In genomic region chr6:35397806-35398418, GRCh38 we compare ENCODE assay signal across 23 cellular contexts. TPM values are rescaled to one million over a fixed set of nuclear protein-coding genes. Genes with fewer than 3 reads are reported as not detected.
DNase-seq lines count a peak whose midpoint lies in the region; ATAC-seq, FAIRE-seq and TF ChIP-seq lines count a peak whose summit lies in the region.
"Had no signal": no experiment of that assay in that cellular context is flagged by ENCODE, and none has a peak within 500 bp of the region (broad histone marks: within the 10 kb centered on the region; RNA-seq: fewer than 3 reads in every experiment).

No MANE protein-coding gene starts in this region.

- CTCF ChIA-PET in CD4-positive, alpha-beta memory T cell (lab: Charles Lee; ENCODE audit: partially characterized antibody) = interaction anchor here (1.0 kb wide), 1 partner anchor 22 kb away, joined by 5 read pairs; no protein-coding TSS in a partner anchor
- CTCF ChIA-PET in GM12878 (lab: Yijun Ruan, JAX) = interaction anchor here (1.5 kb wide), 1 partner anchor 70 kb away, joined by 3 read pairs; the partner anchor contains the start of gene RPL10A

- H2BK20ac ChIP-seq in H9 (ENCODE audit: low read depth, low read length, poor library complexity, severe bottlenecking) = no peak overlapping the region

- intact Hi-C loops in CD4-positive, alpha-beta memory T cell (cut with micrococcal nuclease) = no loop called here
- intact Hi-C loops in GM12878 (cut with micrococcal nuclease; ENCODE audit: unreplicated experiment) (no loop called here), adrenal gland (cut with DNase I) (no loop called here)

- no peaks in the 10 kb centered on the region for H3K23me2 ChIP-seq in H9 (ENCODE audit: insufficient read length, low read depth, low read length, poor library complexity, severe bottlenecking)

- H3K4me2 ChIP-seq in H9 (ENCODE audit: insufficient read depth, insufficient read length, low read length) (peak overlapping the region; percentile 8), GM12878 (ENCODE audit: control insufficient read depth, insufficient read depth) (no peak overlapping the region), mesendoderm (ENCODE audit: low read length) (no peak overlapping the region)

- no peak for TF ChIP-seq EP300 in GM12878 (IDR thresholded peaks at IDR 0.05; ENCODE audit: borderline replicate concordance in 1 of 2, control insufficient read depth in 1 of 2, low read depth in 2 of 2, low read length in 2 of 2)

- H3K9ac ChIP-seq in H9 (ENCODE audit: extremely low read depth, insufficient read length, low read length) (no peak overlapping the region), GM12878 (ENCODE audit: control insufficient read depth, insufficient read depth, low read length) (no peak overlapping the region), mesendoderm (ENCODE audit: low read length) (no peak overlapping the region)

- no peaks in the 10 kb centered on the region for H3K27me3 ChIP-seq in CD4-positive, alpha-beta memory T cell (ENCODE audit: insufficient read depth, low read length)
- H3K27me3 ChIP-seq in H9 (ENCODE audit: insufficient read depth, low read length) = no peaks in the 10 kb centered on the region
- no peaks in the 10 kb centered on the region for H3K27me3 ChIP-seq in GM12878 (replicated peaks in 1 of 2; ENCODE audit: control insufficient read depth in 2 of 2, insufficient read depth in 2 of 2, low read length in 1 of 2)
- H3K27me3 ChIP-seq in mesendoderm (ENCODE audit: insufficient read depth, low read length, poor library complexity) = no peaks in the 10 kb centered on the region
- no peaks in the 10 kb centered on the region for H3K27me3 ChIP-seq in adrenal gland
- H3K27me3 ChIP-seq: sigmoid colon, transverse colon had no signal

- POLR2A ChIA-PET in CD4-positive, alpha-beta memory T cell (lab: Charles Lee; ENCODE audit: partially characterized antibody) = no interaction called here
- POLR2A ChIA-PET in GM12878 (lab: Charles Lee) = no interaction called here

- H3K4me3 ChIP-seq in CD4-positive, alpha-beta memory T cell (ENCODE audit: low read length in 2 of 2) = no peak overlapping the region
- H3K4me3 ChIP-seq in GM12878 (no peak overlapping the region), mesendoderm (ENCODE audit: low read length) (no peak overlapping the region), adrenal gland (no peak overlapping the region)
- H3K4me3 ChIP-seq: lower lobe of right lung, prostate gland, sigmoid colon, transverse colon had no signal

- H3K4ac ChIP-seq in H9 (ENCODE audit: low read depth, low read length) (no peak overlapping the region), mesendoderm (ENCODE audit: low read depth, low read length) (no peak overlapping the region)

- H3K9me3 Mint-ChIP-seq in CD4-positive, alpha-beta memory T cell = peaks cover 0 to 2% (median 0%) of the 10 kb centered on the region in 8 donors
- no peaks in the 10 kb centered on the region for H3K9me3 Mint-ChIP-seq in H9
- H3K9me3 Mint-ChIP-seq: activated CD4-positive, alpha-beta memory T cell treated with anti-CD3 and anti-CD28 coated beads for 36 hours; IgD-negative memory B cell had no signal

- H3K18ac ChIP-seq in H9 (ENCODE audit: insufficient read length, low read depth, low read length) = no peak overlapping the region
- no peak overlapping the region for H3K18ac ChIP-seq in mesendoderm (ENCODE audit: low read length)

- H3K36me3 ChIP-seq in CD4-positive, alpha-beta memory T cell (ENCODE audit: insufficient read depth, low read length) = no peaks in the 10 kb centered on the region
- no peaks in the 10 kb centered on the region; a peak in 1 of 4 replicates for H3K36me3 ChIP-seq in GM12878 (ENCODE audit: control insufficient read depth in 2 of 2, insufficient read depth in 2 of 2, low read length in 1 of 2)
- H3K36me3 ChIP-seq in mesendoderm (ENCODE audit: control insufficient read depth, insufficient read depth, low read length) = no peaks in the 10 kb centered on the region
- no peaks in the 10 kb centered on the region for H3K36me3 ChIP-seq in adrenal gland (replicated peaks in 1 of 2)
- H3K36me3 ChIP-seq: neutrophil, prostate gland, sigmoid colon, transverse colon, WERI-Rb-1 had no signal

- TF ChIP-seq CTCF in H9 (conservative IDR thresholded peaks at IDR 0.05) = no peak
- no peak for TF ChIP-seq CTCF in GM12878 (IDR thresholded peaks at IDR 0.05 in 2 of 3, conservative IDR thresholded peaks at IDR 0.05 in 1 of 3; ENCODE audit: control insufficient read depth in 2 of 3, extremely low read depth in 1 of 3, insufficient read depth in 1 of 3, low read depth in 3 of 3, low read length in 3 of 3)
- no peak for TF ChIP-seq CTCF in adrenal gland (IDR thresholded peaks at IDR 0.05)

- peaks cover 20% of the 10 kb centered on the region for H3K4me1 ChIP-seq in CD4-positive, alpha-beta memory T cell (ENCODE audit: insufficient read depth, low read length)
- peaks cover 11% of the 10 kb centered on the region for H3K4me1 ChIP-seq in H9 (ENCODE audit: insufficient read depth, low read length)
- H3K4me1 ChIP-seq in GM12878 (ENCODE audit: control insufficient read depth, insufficient read depth, low read length) = peaks cover 18% of the 10 kb centered on the region
- no peaks in the 10 kb centered on the region for H3K4me1 ChIP-seq in mesendoderm (ENCODE audit: control insufficient read depth, low read depth, low read length)
- peaks cover 16 to 18% of the 10 kb centered on the region in 2 donors for H3K4me1 ChIP-seq in adrenal gland (replicated peaks in 1 of 2)

- no peak overlapping the region for H4K8ac ChIP-seq in H9 (replicated peaks; ENCODE audit: insufficient read length, low read depth, low read length)
- H4K8ac ChIP-seq in mesendoderm (ENCODE audit: low read depth, low read length) = no peak overlapping the region

- no peak overlapping the region for H4K5ac ChIP-seq in H9 (ENCODE audit: insufficient read length, low read depth, low read length)
- H4K5ac ChIP-seq in mesendoderm (ENCODE audit: low read length) = no peak overlapping the region

- H3K79me1 ChIP-seq in H9 (ENCODE audit: insufficient read depth, low read depth, low read length, poor library complexity, severe bottlenecking) = no peaks in the 10 kb centered on the region
- no peaks in the 10 kb centered on the region for H3K79me1 ChIP-seq in mesendoderm (ENCODE audit: low read length)

- SMC1A ChIA-PET in GM12878 (lab: Charles Lee; ENCODE audit: uncharacterized antibody, unreplicated experiment) = no interaction called here

- no peak overlapping the region for H2BK15ac ChIP-seq in H9 (ENCODE audit: low read depth, low read length)
- no peak overlapping the region for H2BK15ac ChIP-seq in mesendoderm (replicated peaks; ENCODE audit: low read depth)

- H3K27me3 Mint-ChIP-seq in CD4-positive, alpha-beta memory T cell = no peaks in the 10 kb centered on the region
- peaks cover 2% of the 10 kb centered on the region; the same call in 1 of the 2 replicates for H3K27me3 Mint-ChIP-seq in H9 (ENCODE audit: low read depth)
- H3K27me3 Mint-ChIP-seq: activated CD4-positive, alpha-beta memory T cell treated with anti-CD3 and anti-CD28 coated beads for 36 hours; IgD-negative memory B cell had no signal

- H3K4me1 Mint-ChIP-seq in CD4-positive, alpha-beta memory T cell = peaks cover 25 to 60% (median 32%) of the 10 kb centered on the region in 4 donors
- peaks cover 18 to 25% of the 10 kb centered on the region in 2 experiments for H3K4me1 Mint-ChIP-seq in H9

- no peak overlapping the region for H2BK5ac ChIP-seq in H9 (ENCODE audit: insufficient read length, low read length)
- no peak overlapping the region for H2BK5ac ChIP-seq in mesendoderm (ENCODE audit: low read length)

- H3K14ac ChIP-seq in H9 (ENCODE audit: insufficient read depth, low read length) = no peak overlapping the region

- no peaks in the 10 kb centered on the region for H3K9me3 ChIP-seq in CD4-positive, alpha-beta memory T cell (ENCODE audit: control insufficient read depth in 1 of 2, low read length in 2 of 2)
- H3K9me3 ChIP-seq in H9 (ENCODE audit: control insufficient read depth, low read depth, low read length) = no peaks in the 10 kb centered on the region
- H3K9me3 ChIP-seq in GM12878 (replicated peaks; ENCODE audit: control insufficient read depth, insufficient read depth, low read length) = no peaks in the 10 kb centered on the region
- no peaks in the 10 kb centered on the region for H3K9me3 ChIP-seq in adrenal gland (replicated peaks in 1 of 3)
- H3K9me3 ChIP-seq: lower lobe of right lung, neutrophil, prostate gland, sigmoid colon, transverse colon had no signal

- in situ Hi-C loops in GM12878 (cut with MboI) = no loop called here

- peak overlapping the region in 6 of 7 donors; percentile 4 to 87 (median 58) for H3K27ac Mint-ChIP-seq in CD4-positive, alpha-beta memory T cell
- H3K27ac Mint-ChIP-seq in H9 = peak overlapping the region in 1 of 3 experiments; percentile 91; a peak in 3 of 7 replicates
- H3K27ac Mint-ChIP-seq: activated CD4-positive, alpha-beta memory T cell treated with anti-CD3 and anti-CD28 coated beads for 36 hours had no signal

- no peak for DNase-seq in CD4-positive, alpha-beta memory T cell
- peak; percentile 51 for DNase-seq in H9
- DNase-seq in GM12878 (ENCODE audit: low read depth, low spot score) = no peak
- peak; percentile 34 for DNase-seq in mesendoderm
- no peak for DNase-seq in GM19240 (ENCODE audit: insufficient read length, low spot score)
- no peak for DNase-seq in adrenal gland
- DNase-seq: activated CD4-positive, alpha-beta memory T cell treated with anti-CD3 and anti-CD28 coated beads for 36 hours; activated CD8-positive, alpha-beta memory T cell treated with anti-CD3 and anti-CD28 coated beads, Interleukin-2, amount 50 U/mL, for 48 hours; activated effector memory CD4-positive, alpha-beta T cell treated with anti-CD3 and anti-CD28 coated beads, Interleukin-2, amount 50 U/mL, for 16 hours; amniotic stem cell; DMS79 treated with DMSO at 0.1 percent for 48 hours; lower lobe of right lung; NCI-H2081; sigmoid colon; stimulated activated CD4-positive, alpha-beta T cell treated with anti-CD3 and anti-CD28 coated beads, Interleukin-15, amount 100 ng/mL, for 24 hours; transverse colon; WERI-Rb-1 had no signal

- H3T11ph ChIP-seq in H9 (ENCODE audit: low read length) = no peak overlapping the region

- TF ChIP-seq POLR2A in GM12878 (IDR thresholded peaks at IDR 0.05; ENCODE audit: low read depth, low read length) = no peak
- no peak for TF ChIP-seq POLR2A in adrenal gland (IDR thresholded peaks at IDR 0.05)

- no peak overlapping the region for H3K27ac ChIP-seq in CD4-positive, alpha-beta memory T cell (ENCODE audit: low read depth, low read length)
- H3K27ac ChIP-seq in H9 (ENCODE audit: insufficient read length, low read depth, low read length) (no peak overlapping the region), GM12878 (ENCODE audit: control insufficient read depth, insufficient read depth) (no peak overlapping the region), mesendoderm (ENCODE audit: low read depth, low read length) (no peak overlapping the region), adrenal gland (no peak overlapping the region)
- H3K27ac ChIP-seq: lower lobe of right lung, neutrophil, prostate gland, sigmoid colon, transverse colon had no signal

- RAD21 ChIA-PET in GM12878 (lab: Charles Lee; ENCODE audit: unreplicated experiment) = no interaction called here

- H2AFZ ChIP-seq in H9 (ENCODE audit: low read length) = no peak overlapping the region
- H2AFZ ChIP-seq in GM12878 (ENCODE audit: control insufficient read depth, low read depth, low read length) = no peak overlapping the region

- H3K56ac ChIP-seq in H9 (ENCODE audit: insufficient read length, low read depth, low read length) = no peak overlapping the region
- no peak overlapping the region for H3K56ac ChIP-seq in mesendoderm (ENCODE audit: low read length)

- no peak overlapping the region for H2BK120ac ChIP-seq in H9 (ENCODE audit: low read depth, low read length, poor library complexity, severe bottlenecking)
- H2BK120ac ChIP-seq in mesendoderm (ENCODE audit: low read depth, low read length) = no peak overlapping the region

- H4K20me1 ChIP-seq in H9 (ENCODE audit: control insufficient read depth, insufficient read depth, insufficient read length) = no peaks in the 10 kb centered on the region
- no peaks in the 10 kb centered on the region for H4K20me1 ChIP-seq in GM12878 (ENCODE audit: control insufficient read depth, insufficient read depth)

- H4K91ac ChIP-seq in H9 (ENCODE audit: insufficient read length, low read depth, low read length) = no peak overlapping the region

- no peak for TF ChIP-seq RAD21 in GM12878 (IDR thresholded peaks at IDR 0.05; ENCODE audit: insufficient read depth, low read depth, low read length)

- H2AK5ac ChIP-seq in H9 (ENCODE audit: insufficient read length, low read length) = no peak overlapping the region
- H2AK5ac ChIP-seq in mesendoderm (ENCODE audit: low read length) = no peak overlapping the region

- no peak overlapping the region for H2BK12ac ChIP-seq in H9 (ENCODE audit: insufficient read length, low read depth, low read length)

- ATAC-seq in GM12878 (no peak), HG03439 (IDR thresholded peaks at IDR 0.05; ENCODE audit: unreplicated experiment) (no peak)
- ATAC-seq: lower lobe of right lung, Right ventricle myocardium inferior had no signal

- H3K23ac ChIP-seq in H9 (ENCODE audit: insufficient read length, low read depth, low read length) = no peak overlapping the region
- H3K23ac ChIP-seq in mesendoderm (ENCODE audit: low read length) = no peak overlapping the region

- peaks cover 9 to 11% of the 10 kb centered on the region in 2 donors for H3K36me3 Mint-ChIP-seq in CD4-positive, alpha-beta memory T cell
- peaks cover 4 to 8% (median 5%) of the 10 kb centered on the region in 3 experiments; a peak in 4 of 7 replicates for H3K36me3 Mint-ChIP-seq in H9 (ENCODE audit: insufficient read depth in 1 of 3, low read depth in 3 of 3)
- H3K36me3 Mint-ChIP-seq: activated CD4-positive, alpha-beta memory T cell treated with anti-CD3 and anti-CD28 coated beads for 36 hours had no signal

- no peaks in the 10 kb centered on the region for H3K79me2 ChIP-seq in H9 (ENCODE audit: insufficient read depth, low read length)
- no peaks in the 10 kb centered on the region for H3K79me2 ChIP-seq in GM12878 (ENCODE audit: control insufficient read depth, insufficient read depth, low read length)
- H3K79me2 ChIP-seq in mesendoderm (ENCODE audit: control insufficient read depth, insufficient read depth, low read length) = no peaks in the 10 kb centered on the region

- H3K4me3 Mint-ChIP-seq in CD4-positive, alpha-beta memory T cell = peak overlapping the region in 1 of 8 donors; percentile 48
- H3K4me3 Mint-ChIP-seq in H9 = peak overlapping the region in 1 of 2 experiments; percentile 41; a peak in 2 of 5 replicates
- H3K4me3 Mint-ChIP-seq: activated CD4-positive, alpha-beta memory T cell treated with anti-CD3 and anti-CD28 coated beads for 36 hours; IgD-negative memory B cell had no signal

- no peak for FAIRE-seq in GM12878 (lab: Jason Lieb, UNC)
- FAIRE-seq: colon had no signal

- no CpG with 5 or more reads among the region's 5 CpGs for WGBS in H9 (ENCODE audit: extremely low coverage, insufficient read length, low lambda C conversion rate)
- 92% methylated on average over 5 of the region's 5 CpGs for WGBS in GM12878 (ENCODE audit: insufficient coverage, insufficient replicate concordance, low lambda C conversion rate, missing lambda C conversion rate)
- WGBS in mesendoderm (ENCODE audit: extremely low coverage, insufficient coverage, low lambda C conversion rate) = no CpG with 5 or more reads among the region's 5 CpGs
- 90 to 98% (median 94%) methylated on average over 5 of the region's 5 CpGs for WGBS in adrenal gland, 4 donors

- TSS peak; percentile 40 for BruUV-seq in GM12878 (replicated peaks; lab: Mats Ljungman, UMichigan)

RNA-seq across cellular contexts. Expression of gene FANCE, which starts 54.2 kb away (rescaled TPM):
- 1 to 10 TPM; 8.9 to 9.0 TPM for total RNA-seq in CD4-positive, alpha-beta memory T cell
- 1 to 10 TPM; 5.4 to 7.0 TPM for polyA plus RNA-seq in CD4-positive, alpha-beta memory T cell
- total RNA-seq in H9 (2021) (8.4 and 10.9 TPM in 2 replicates), GM12878 (2014; rRNA removed) (13.0 and 13.3 TPM in 2 replicates), GM12878 (2014; rRNA removed; fragmentation: Illumina TruSeq; extraction: Trizol) (7.9 and 9.1 TPM in 2 replicates), GM12878 (2021) (11.3 and 12.8 TPM in 2 replicates), adrenal gland (1 to 10 TPM; 1.0 to 3.5 (median 2.1) TPM)
- total RNA-seq in GM12878 (2013; cell fraction: nucleolus; rRNA removed) = 3.8 and 4.1 TPM in 2 replicates
- 2.1 TPM for polyA plus RNA-seq in GM12878 (2011; ENCODE audit: low read depth)
- polyA plus RNA-seq in GM12878 (2011; rRNA removed) (6.0 and 8.1 TPM in 2 replicates), GM12878 (2014; fragmentation: Illumina TruSeq; extraction: Trizol) (7.3 and 8.1 TPM in 2 replicates), GM12878 (2014; fragmentation: Nextera tagmentation; extraction: Ambion mirVana) (1 to 10 TPM; 3.0 to 3.7 TPM), GM12878 (2014; rRNA removed) (9.2 and 10.6 TPM in 2 replicates), GM12878 (2016; fragmentation: Nextera tagmentation; extraction: Ambion mirVana) (1 to 10 TPM; 3.5 to 7.6 TPM), adrenal gland (1 to 10 TPM; 1.4 to 2.7 (median 1.7) TPM)
- 8.8 and 11.1 TPM in 2 replicates for polyA plus RNA-seq in GM12878 (2011; cell fraction: cytosol; rRNA removed)
- 6.7 and 8.0 TPM in 2 replicates for polyA plus RNA-seq in GM12878 (2011; cell fraction: nucleus; rRNA removed)
- 3.1 and 3.3 TPM in 2 replicates for polyA plus RNA-seq in GM12878 (2012)
- polyA minus RNA-seq in GM12878 (2011; rRNA and poly(A)+ RNA removed) = 7.1 and 10.3 TPM in 2 replicates
- polyA minus RNA-seq in GM12878 (2011; cell fraction: cytosol; rRNA and poly(A)+ RNA removed) = 4.4 and 5.5 TPM in 2 replicates
- polyA minus RNA-seq in GM12878 (2011; cell fraction: nucleus; rRNA and poly(A)+ RNA removed) = 1.6 and 2.6 TPM in 2 replicates
- 6.7 TPM for polyA plus RNA-seq in mesendoderm (2013, experiment 1 of 2)
- polyA plus RNA-seq in mesendoderm (2013, experiment 2 of 2) = 6.7 TPM

RNA-seq across cellular contexts. Expression of gene PPARD, which starts 55.6 kb away (rescaled TPM):
- 10 to 100 TPM; 37.2 to 38.7 TPM for total RNA-seq in CD4-positive, alpha-beta memory T cell
- 10 to 100 TPM in 1 of 2 donors, 1 to 10 TPM in 1; 2.6 to 10.7 TPM for polyA plus RNA-seq in CD4-positive, alpha-beta memory T cell
- total RNA-seq in H9 (2021) = 11.7 and 13.9 TPM in 2 replicates
- total RNA-seq in GM12878 (2013; cell fraction: nucleolus; rRNA removed) = 6.0 and 6.6 TPM in 2 replicates
- total RNA-seq in GM12878 (2014; rRNA removed) = 4.5 and 4.9 TPM in 2 replicates
- total RNA-seq in GM12878 (2014; rRNA removed; fragmentation: Illumina TruSeq; extraction: Trizol) = 2.8 and 3.2 TPM in 2 replicates
- total RNA-seq in GM12878 (2021) = 12.2 and 12.3 TPM in 2 replicates
- polyA plus RNA-seq in GM12878 (2011; ENCODE audit: low read depth) = 3.6 TPM
- 3.3 and 5.7 TPM in 2 replicates for polyA plus RNA-seq in GM12878 (2011; rRNA removed)
- 7.8 and 10.6 TPM in 2 replicates for polyA plus RNA-seq in GM12878 (2011; cell fraction: cytosol; rRNA removed)
- 15.9 and 17.3 TPM in 2 replicates for polyA plus RNA-seq in GM12878 (2011; cell fraction: nucleus; rRNA removed)
- 6.9 and 8.9 TPM in 2 replicates for polyA plus RNA-seq in GM12878 (2012)
- 3.1 and 7.9 TPM in 2 replicates for polyA plus RNA-seq in GM12878 (2014; fragmentation: Illumina TruSeq; extraction: Trizol)
- under 1 TPM; 0.05 to 0.38 TPM for polyA plus RNA-seq in GM12878 (2014; fragmentation: Nextera tagmentation; extraction: Ambion mirVana)
- 12.6 and 14.5 TPM in 2 replicates for polyA plus RNA-seq in GM12878 (2014; rRNA removed)
- polyA plus RNA-seq in GM12878 (2016; fragmentation: Nextera tagmentation; extraction: Ambion mirVana) = 1 to 10 TPM; 7.7 to 8.6 TPM
- 4.5 and 7.5 TPM in 2 replicates for polyA minus RNA-seq in GM12878 (2011; rRNA and poly(A)+ RNA removed)
- 3.2 and 3.7 TPM in 2 replicates for polyA minus RNA-seq in GM12878 (2011; cell fraction: cytosol; rRNA and poly(A)+ RNA removed)
- polyA minus RNA-seq in GM12878 (2011; cell fraction: nucleus; rRNA and poly(A)+ RNA removed) = 2.3 and 3.5 TPM in 2 replicates
- polyA plus RNA-seq in mesendoderm (2013, experiment 1 of 2) = 10.2 TPM
- polyA plus RNA-seq in mesendoderm (2013, experiment 2 of 2) = 10.4 TPM
- total RNA-seq in adrenal gland = 10 to 100 TPM; 14.9 to 32.9 (median 21.6) TPM
- polyA plus RNA-seq in adrenal gland = 10 to 100 TPM; 15.3 to 39.8 (median 29.5) TPM

Comparison
In these comparisons a context has a peak if more than half of its experiments do, and no peak if none do; other contexts are left out.
1. DNase-seq: peak in H9 (single experiment) and mesendoderm (single experiment); none in CD4-positive, alpha-beta memory T cell (0 of 5), GM12878 (single experiment), GM19240 (single experiment) and adrenal gland (0 of 7).